Comparison of ENCODE assay signal across 1 cellular context in genomic region chr12:91355150-91356006, GRCh38.
TF ChIP-seq lines count a peak whose summit lies in the region.

No MANE protein-coding gene starts in this region.

TF ChIP-seq in SK-N-SH, 30 proteins besides CTCF, POLR2A, EP300 and RAD21 (continued from another document):
- peak; percentile 99 for TF ChIP-seq SMC3 (IDR thresholded peaks at IDR 0.05; ENCODE audit: low read depth, low read length)
- no peak for TF ChIP-seq ZBTB33 (IDR thresholded peaks at IDR 0.05; ENCODE audit: borderline replicate concordance, low read depth)
- no peak for TF ChIP-seq FOXM1 (IDR thresholded peaks at IDR 0.05; ENCODE audit: low read depth)
- TF ChIP-seq FOXJ3 (CRISPR knock-in tag; IDR thresholded peaks at IDR 0.05) = no peak
- no peak for TF ChIP-seq USF1 (IDR thresholded peaks at IDR 0.05; ENCODE audit: borderline replicate concordance, low read depth)
